16 cellular contexts compared by ENCODE assay signal in genomic region chr4:8461086-8461485, GRCh38. TPM values are rescaled to one million over a fixed set of nuclear protein-coding genes. Genes with fewer than 3 reads are reported as not detected.
DNase-seq lines count a peak whose midpoint lies in the region; ATAC-seq, FAIRE-seq and TF ChIP-seq lines count a peak whose summit lies in the region.
"Had no signal": no experiment of that assay in that cellular context is flagged by ENCODE, and none has a peak within 500 bp of the region (broad histone marks: within the 10 kb centered on the region; RNA-seq: fewer than 3 reads in every experiment).

No MANE protein-coding gene starts in this region.

- H3K4me1 Mint-ChIP-seq in nephron = no peaks in the 10 kb centered on the region
- H3K4me1 Mint-ChIP-seq: CD14-positive monocyte had no signal

- H3K36me3 ChIP-seq in HepG2 (replicated peaks in 1 of 2; ENCODE audit: control insufficient read depth in 1 of 2, insufficient read depth in 2 of 2, low read length in 2 of 2) (peaks cover 15 to 53% of the 10 kb centered on the region in 2 experiments), right lobe of liver (peaks cover 0 to 31% (median 7%) of the 10 kb centered on the region in 4 donors)

- FAIRE-seq in HepG2 (lab: Jason Lieb, UNC) = no peak
- FAIRE-seq: H54 had no signal

- H3K27me3 ChIP-seq in HepG2 (ENCODE audit: control insufficient read depth in 1 of 2, insufficient read depth in 2 of 2, low read length in 2 of 2) (no peaks in the 10 kb centered on the region), right lobe of liver (no peaks in the 10 kb centered on the region)

- H3K4me2 ChIP-seq in HepG2 (ENCODE audit: low read depth, low read length) = no peak overlapping the region

- CTCF ChIA-PET in HepG2 (lab: Yijun Ruan, JAX; ENCODE audit: low intra/inter-chr PET ratio, low total read pairs) = no interaction called here

- H3K4me1 ChIP-seq in HepG2 (ENCODE audit: insufficient read depth, low read length) (peaks cover 15% of the 10 kb centered on the region), right lobe of liver (no peaks in the 10 kb centered on the region)

- in situ Hi-C loops in HepG2 (cut with HindIII; ENCODE audit: extremely low pct_ligation_motif_present, low pct_unique_long_range_greater_than_20kb) = no loop called here

- H3K9me3 Mint-ChIP-seq in nephron = no peaks in the 10 kb centered on the region
- H3K9me3 Mint-ChIP-seq: CD14-positive monocyte; CD8-positive, alpha-beta T cell had no signal

- H3K27ac ChIP-seq in HepG2 (ENCODE audit: extremely low read length, insufficient read depth, low read length) (no peak overlapping the region), right lobe of liver (no peak overlapping the region)
- H3K27ac ChIP-seq: 22Rv1, GM23248 had no signal

- H3K27ac Mint-ChIP-seq in nephron = peak overlapping the region in 2 of 3 experiments; percentile 42 to 93
- H3K27ac Mint-ChIP-seq: CD14-positive monocyte; CD8-positive, alpha-beta T cell had no signal

- no peak overlapping the region for H3K9ac ChIP-seq in HepG2 (ENCODE audit: insufficient read depth, low read depth, low read length)
- H3K9ac ChIP-seq: GM23248 had no signal

- no peak for TF ChIP-seq RAD21 in HepG2 (CRISPR knock-in tag; IDR thresholded peaks at IDR 0.05)

- no peak overlapping the region for H3K4me3 Mint-ChIP-seq in nephron
- H3K4me3 Mint-ChIP-seq: CD14-positive monocyte; CD8-positive, alpha-beta T cell had no signal

- no peaks in the 10 kb centered on the region for H3K79me2 ChIP-seq in HepG2 (ENCODE audit: insufficient read depth, low read length)

- TF ChIP-seq EP300 in HepG2 (IDR thresholded peaks at IDR 0.05; ENCODE audit: low read depth in 2 of 2, low read length in 2 of 2) (no peak), HepG2 (CRISPR knock-in tag; IDR thresholded peaks at IDR 0.05; ENCODE audit: borderline replicate concordance) (no peak)

- BruUV-seq in HepG2 (replicated peaks; lab: Mats Ljungman, UMichigan) = no TSS peak

- DNase-seq in HepG2 (ENCODE audit: low spot score) (peak; percentile 37), right lobe of liver (no peak), iris pigment epithelial cell (ENCODE audit: low read depth) (peak; percentile 58), anterior cingulate cortex (lab: John Stamatoyannopoulos, UW) (no peak), DMS79 treated with DMSO at 0.1 percent for 48 hours (lab: John Stamatoyannopoulos, UW) (no peak)
- DNase-seq: CD8-positive, alpha-beta T cell; COR-L47; GM23248; IMR-90 had no signal

- TF ChIP-seq CTCF in HepG2 (CRISPR knock-in tag; IDR thresholded peaks at IDR 0.05) (no peak), right lobe of liver (IDR thresholded peaks at IDR 0.05) (no peak), nephron (IDR thresholded peaks at IDR 0.05; ENCODE audit: unreplicated experiment in 3 of 3) (no peak)

- TF ChIP-seq POLR2A in HepG2 (IDR thresholded peaks at IDR 0.05; ENCODE audit: insufficient read depth in 1 of 2, low read depth in 2 of 2, low read length in 2 of 2) (no peak), right lobe of liver (IDR thresholded peaks at IDR 0.05) (no peak)

- H3K36me3 Mint-ChIP-seq in nephron (ENCODE audit: low read depth) = peaks cover 45% of the 10 kb centered on the region

- H2AFZ ChIP-seq in HepG2 (ENCODE audit: low read length) = no peak overlapping the region
- H2AFZ ChIP-seq: GM23248 had no signal

- WGBS in HepG2 (ENCODE audit: low lambda C conversion rate) = 92% methylated on average over 6 of the region's 6 CpGs
- WGBS in right lobe of liver (ENCODE audit: insufficient coverage, low coverage, low lambda C conversion rate, missing lambda C conversion rate) = 97% methylated on average over 6 of the region's 6 CpGs

- H3K9me3 ChIP-seq in HepG2 (ENCODE audit: low read length) (no peaks in the 10 kb centered on the region), right lobe of liver (no peaks in the 10 kb centered on the region)

- intact Hi-C loops in HepG2 (cut with micrococcal nuclease; ENCODE audit: unreplicated experiment) = no loop called here
- intact Hi-C loops in right lobe of liver (cut with DNase I) = no loop called here

- POLR2A ChIA-PET in HepG2 (lab: Yijun Ruan, JAX) = no interaction called here

- H3K27me3 Mint-ChIP-seq in nephron (ENCODE audit: low read depth) = no peaks in the 10 kb centered on the region

- no peak overlapping the region for H3K4me3 ChIP-seq in HepG2 (replicated peaks in 1 of 3; ENCODE audit: insufficient read depth in 1 of 3, low read depth in 2 of 3, low read length in 3 of 3)
- H3K4me3 ChIP-seq in right lobe of liver = no peak overlapping the region
- H3K4me3 ChIP-seq: GM23248 had no signal

- H4K20me1 ChIP-seq in HepG2 (ENCODE audit: insufficient read depth, low read length) = no peaks in the 10 kb centered on the region

- ATAC-seq in HepG2 (no peak), right lobe of liver (no peak), HG02642 (IDR thresholded peaks at IDR 0.05; ENCODE audit: poor library complexity, unreplicated experiment) (no peak), GM18873 (IDR thresholded peaks at IDR 0.05; ENCODE audit: low FRiP score, unreplicated experiment) (no peak)
- ATAC-seq: CD8-positive, alpha-beta T cell; HCT116 had no signal

TF ChIP-seq in HepG2, 621 proteins besides CTCF, POLR2A, EP300 and RAD21 (continues in another document):
- TF ChIP-seq ZNF124 (CRISPR knock-in tag; IDR thresholded peaks at IDR 0.05) = no peak
- TF ChIP-seq ZNF572 (CRISPR knock-in tag; IDR thresholded peaks at IDR 0.05) = no peak
- TF ChIP-seq SIX1 (CRISPR knock-in tag; IDR thresholded peaks at IDR 0.05; ENCODE audit: borderline replicate concordance) = no peak
- no peak for TF ChIP-seq FOXP4 (CRISPR knock-in tag; IDR thresholded peaks at IDR 0.05)

RNA-seq across cellular contexts. Expression of gene TRMT44, which starts 20.5 kb away (rescaled TPM):
- total RNA-seq in HepG2 (2016; rRNA removed; fragmentation: Illumina TruSeq; extraction: Trizol) = 6.5 and 8.6 TPM in 2 replicates
- total RNA-seq in HepG2 (2016; cell fraction: cytosol; rRNA removed; fragmentation: Illumina TruSeq; extraction: Trizol; ENCODE audit: low read depth) = 1.1 TPM in 2 replicates
- total RNA-seq in HepG2 (2016; cell fraction: insoluble cytoplasmic fraction; rRNA removed; fragmentation: Illumina TruSeq; extraction: Trizol) = 5.5 and 9.7 TPM in 2 replicates
- total RNA-seq in HepG2 (2016; cell fraction: membrane; rRNA removed; fragmentation: Illumina TruSeq; extraction: Trizol) = 2.7 and 2.8 TPM in 2 replicates
- 16.9 and 20.1 TPM in 2 replicates for total RNA-seq in HepG2 (2016; cell fraction: nucleus; rRNA removed; fragmentation: Illumina TruSeq; extraction: Trizol)
- polyA plus RNA-seq in HepG2 (2011; rRNA removed) = 5.8 and 6.9 TPM in 2 replicates
- polyA plus RNA-seq in HepG2 (2011; cell fraction: cytosol; rRNA removed) = 3.1 and 4.4 TPM in 2 replicates
- polyA plus RNA-seq in HepG2 (2011; cell fraction: nucleus; rRNA removed) = 24.7 and 30.2 TPM in 2 replicates
- 5.0 and 5.9 TPM in 2 replicates for polyA plus RNA-seq in HepG2 (2012)
- polyA plus RNA-seq in HepG2 (2016; cell fraction: cytosol; fragmentation: Illumina TruSeq; extraction: Trizol; ENCODE audit: low read depth) = 0.79 and 1.0 TPM in 2 replicates
- 4.4 and 6.5 TPM in 2 replicates for polyA plus RNA-seq in HepG2 (2016; cell fraction: insoluble cytoplasmic fraction; fragmentation: Illumina TruSeq; extraction: Trizol; ENCODE audit: low read depth)
- polyA plus RNA-seq in HepG2 (2016; cell fraction: membrane; fragmentation: Illumina TruSeq; extraction: Trizol; ENCODE audit: low read depth) = 1.4 TPM in 2 replicates
- 15.4 and 17.7 TPM in 2 replicates for polyA plus RNA-seq in HepG2 (2016; cell fraction: nucleus; fragmentation: Illumina TruSeq; extraction: Trizol; ENCODE audit: insufficient read depth, low read depth)
- 15.4 and 22.2 TPM in 2 replicates for polyA minus RNA-seq in HepG2 (2011; rRNA and poly(A)+ RNA removed; ENCODE audit: low replicate concordance)
- 4.7 and 5.7 TPM in 2 replicates for polyA minus RNA-seq in HepG2 (2011; cell fraction: cytosol; rRNA and poly(A)+ RNA removed)
- 38.8 and 41.1 TPM in 2 replicates for polyA minus RNA-seq in HepG2 (2011; cell fraction: nucleus; rRNA and poly(A)+ RNA removed)
- 10 to 100 TPM in 3 of 6 experiments, 1 to 10 TPM in 3; 8.8 to 10.6 (median 9.6) TPM for total RNA-seq in right lobe of liver

RNA-seq across cellular contexts. Expression of gene ACOX3, which starts 20.6 kb away (rescaled TPM):
- total RNA-seq in HepG2 (2016; rRNA removed; fragmentation: Illumina TruSeq; extraction: Trizol) = 17.0 and 17.8 TPM in 2 replicates
- 1.8 and 2.6 TPM in 2 replicates for total RNA-seq in HepG2 (2016; cell fraction: cytosol; rRNA removed; fragmentation: Illumina TruSeq; extraction: Trizol; ENCODE audit: low read depth)
- total RNA-seq in HepG2 (2016; cell fraction: insoluble cytoplasmic fraction; rRNA removed; fragmentation: Illumina TruSeq; extraction: Trizol) = 17.4 and 17.6 TPM in 2 replicates
- total RNA-seq in HepG2 (2016; cell fraction: membrane; rRNA removed; fragmentation: Illumina TruSeq; extraction: Trizol) = 3.3 and 3.5 TPM in 2 replicates
- 11.7 and 13.5 TPM in 2 replicates for total RNA-seq in HepG2 (2016; cell fraction: nucleus; rRNA removed; fragmentation: Illumina TruSeq; extraction: Trizol)
- polyA plus RNA-seq in HepG2 (2011; rRNA removed) = 4.2 and 5.8 TPM in 2 replicates
- 4.2 and 5.6 TPM in 2 replicates for polyA plus RNA-seq in HepG2 (2011; cell fraction: cytosol; rRNA removed)
- polyA plus RNA-seq in HepG2 (2011; cell fraction: nucleus; rRNA removed) = 14.4 TPM in 2 replicates
- polyA plus RNA-seq in HepG2 (2012) = 9.4 and 11.1 TPM in 2 replicates
- polyA plus RNA-seq in HepG2 (2016; cell fraction: cytosol; fragmentation: Illumina TruSeq; extraction: Trizol; ENCODE audit: low read depth) = 0.98 and 1.3 TPM in 2 replicates
- 12.5 and 15.9 TPM in 2 replicates for polyA plus RNA-seq in HepG2 (2016; cell fraction: insoluble cytoplasmic fraction; fragmentation: Illumina TruSeq; extraction: Trizol; ENCODE audit: low read depth)
- polyA plus RNA-seq in HepG2 (2016; cell fraction: membrane; fragmentation: Illumina TruSeq; extraction: Trizol; ENCODE audit: low read depth) = 1.2 and 1.9 TPM in 2 replicates
- polyA plus RNA-seq in HepG2 (2016; cell fraction: nucleus; fragmentation: Illumina TruSeq; extraction: Trizol; ENCODE audit: insufficient read depth, low read depth) = 12.6 and 13.3 TPM in 2 replicates
- 3.1 and 10.1 TPM in 2 replicates for polyA minus RNA-seq in HepG2 (2011; rRNA and poly(A)+ RNA removed; ENCODE audit: low replicate concordance)
- polyA minus RNA-seq in HepG2 (2011; cell fraction: cytosol; rRNA and poly(A)+ RNA removed) = 4.0 and 5.3 TPM in 2 replicates
- polyA minus RNA-seq in HepG2 (2011; cell fraction: nucleus; rRNA and poly(A)+ RNA removed) = 8.6 and 9.6 TPM in 2 replicates
- 10 to 100 TPM; 18.5 to 36.9 (median 21.9) TPM for total RNA-seq in right lobe of liver

Comparison
In these comparisons a context has a peak if more than half of its experiments do, and no peak if none do; other contexts are left out.
1. DNase-seq: peak in HepG2 (single experiment) and iris pigment epithelial cell (single experiment); none in right lobe of liver (0 of 3), anterior cingulate cortex (0 of 58) and DMS79 treated with DMSO at 0.1 percent for 48 hours (single experiment).